1 cellular context compared by ENCODE assay signal in genomic region chr2:73176881-73177644, GRCh38.
TF ChIP-seq lines count a peak whose summit lies in the region.

No MANE protein-coding gene starts in this region.

TF ChIP-seq in HEK293, 187 proteins besides CTCF, POLR2A, EP300 and RAD21 (continued from another document and continues in another):
- TF ChIP-seq, protein P1, sequence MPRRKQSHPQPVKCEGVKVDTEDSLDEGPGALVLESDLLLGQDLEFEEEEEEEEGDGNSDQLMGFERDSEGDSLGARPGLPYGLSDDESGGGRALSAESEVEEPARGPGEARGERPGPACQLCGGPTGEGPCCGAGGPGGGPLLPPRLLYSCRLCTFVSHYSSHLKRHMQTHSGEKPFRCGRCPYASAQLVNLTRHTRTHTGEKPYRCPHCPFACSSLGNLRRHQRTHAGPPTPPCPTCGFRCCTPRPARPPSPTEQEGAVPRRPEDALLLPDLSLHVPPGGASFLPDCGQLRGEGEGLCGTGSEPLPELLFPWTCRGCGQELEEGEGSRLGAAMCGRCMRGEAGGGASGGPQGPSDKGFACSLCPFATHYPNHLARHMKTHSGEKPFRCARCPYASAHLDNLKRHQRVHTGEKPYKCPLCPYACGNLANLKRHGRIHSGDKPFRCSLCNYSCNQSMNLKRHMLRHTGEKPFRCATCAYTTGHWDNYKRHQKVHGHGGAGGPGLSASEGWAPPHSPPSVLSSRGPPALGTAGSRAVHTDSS (tag by site-specific recombination; IDR thresholded peaks at IDR 0.05), result no peak
- no peak for TF ChIP-seq ZNF416 (tag by site-specific recombination; IDR thresholded peaks at IDR 0.05)
- TF ChIP-seq PBX3 (CRISPR knock-in tag; IDR thresholded peaks at IDR 0.05), result peak; percentile 75
- peak; percentile 72 for TF ChIP-seq SP7 (tag by site-specific recombination; IDR thresholded peaks at IDR 0.05)
- TF ChIP-seq, protein P2, sequence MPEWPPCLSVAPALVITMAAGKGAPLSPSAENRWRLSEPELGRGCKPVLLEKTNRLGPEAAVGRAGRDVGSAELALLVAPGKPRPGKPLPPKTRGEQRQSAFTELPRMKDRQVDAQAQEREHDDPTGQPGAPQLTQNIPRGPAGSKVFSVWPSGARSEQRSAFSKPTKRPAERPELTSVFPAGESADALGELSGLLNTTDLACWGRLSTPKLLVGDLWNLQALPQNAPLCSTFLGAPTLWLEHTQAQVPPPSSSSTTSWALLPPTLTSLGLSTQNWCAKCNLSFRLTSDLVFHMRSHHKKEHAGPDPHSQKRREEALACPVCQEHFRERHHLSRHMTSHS (tag by site-specific recombination; IDR thresholded peaks at IDR 0.05), result no peak
- TF ChIP-seq ZNF704 (tag by site-specific recombination; IDR thresholded peaks at IDR 0.05), result no peak
- no peak for TF ChIP-seq ZNF112 (tag by site-specific recombination; IDR thresholded peaks at IDR 0.05)
- TF ChIP-seq OSR2 (tag by site-specific recombination; IDR thresholded peaks at IDR 0.05), result no peak
- no peak for TF ChIP-seq ZNF362 (tag by site-specific recombination; IDR thresholded peaks at IDR 0.05)
- TF ChIP-seq ZNF626 (tag by site-specific recombination; IDR thresholded peaks at IDR 0.05), result no peak
- no peak for TF ChIP-seq ZNF785 (tag by site-specific recombination; IDR thresholded peaks at IDR 0.05)
- TF ChIP-seq ZNF354C (tag by site-specific recombination; IDR thresholded peaks at IDR 0.05; ENCODE audit: borderline replicate concordance, low read depth), result no peak
- no peak for TF ChIP-seq ZNF555 (tag by site-specific recombination; conservative IDR thresholded peaks at IDR 0.05)
- no peak for TF ChIP-seq ZNF324 (tag by site-specific recombination; IDR thresholded peaks at IDR 0.05)
- TF ChIP-seq, protein P3, sequence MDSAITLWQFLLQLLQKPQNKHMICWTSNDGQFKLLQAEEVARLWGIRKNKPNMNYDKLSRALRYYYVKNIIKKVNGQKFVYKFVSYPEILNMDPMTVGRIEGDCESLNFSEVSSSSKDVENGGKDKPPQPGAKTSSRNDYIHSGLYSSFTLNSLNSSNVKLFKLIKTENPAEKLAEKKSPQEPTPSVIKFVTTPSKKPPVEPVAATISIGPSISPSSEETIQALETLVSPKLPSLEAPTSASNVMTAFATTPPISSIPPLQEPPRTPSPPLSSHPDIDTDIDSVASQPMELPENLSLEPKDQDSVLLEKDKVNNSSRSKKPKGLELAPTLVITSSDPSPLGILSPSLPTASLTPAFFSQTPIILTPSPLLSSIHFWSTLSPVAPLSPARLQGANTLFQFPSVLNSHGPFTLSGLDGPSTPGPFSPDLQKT (IDR thresholded peaks at IDR 0.05; ENCODE audit: borderline replicate concordance, low read depth, low read length), result no peak
- TF ChIP-seq, protein P4, sequence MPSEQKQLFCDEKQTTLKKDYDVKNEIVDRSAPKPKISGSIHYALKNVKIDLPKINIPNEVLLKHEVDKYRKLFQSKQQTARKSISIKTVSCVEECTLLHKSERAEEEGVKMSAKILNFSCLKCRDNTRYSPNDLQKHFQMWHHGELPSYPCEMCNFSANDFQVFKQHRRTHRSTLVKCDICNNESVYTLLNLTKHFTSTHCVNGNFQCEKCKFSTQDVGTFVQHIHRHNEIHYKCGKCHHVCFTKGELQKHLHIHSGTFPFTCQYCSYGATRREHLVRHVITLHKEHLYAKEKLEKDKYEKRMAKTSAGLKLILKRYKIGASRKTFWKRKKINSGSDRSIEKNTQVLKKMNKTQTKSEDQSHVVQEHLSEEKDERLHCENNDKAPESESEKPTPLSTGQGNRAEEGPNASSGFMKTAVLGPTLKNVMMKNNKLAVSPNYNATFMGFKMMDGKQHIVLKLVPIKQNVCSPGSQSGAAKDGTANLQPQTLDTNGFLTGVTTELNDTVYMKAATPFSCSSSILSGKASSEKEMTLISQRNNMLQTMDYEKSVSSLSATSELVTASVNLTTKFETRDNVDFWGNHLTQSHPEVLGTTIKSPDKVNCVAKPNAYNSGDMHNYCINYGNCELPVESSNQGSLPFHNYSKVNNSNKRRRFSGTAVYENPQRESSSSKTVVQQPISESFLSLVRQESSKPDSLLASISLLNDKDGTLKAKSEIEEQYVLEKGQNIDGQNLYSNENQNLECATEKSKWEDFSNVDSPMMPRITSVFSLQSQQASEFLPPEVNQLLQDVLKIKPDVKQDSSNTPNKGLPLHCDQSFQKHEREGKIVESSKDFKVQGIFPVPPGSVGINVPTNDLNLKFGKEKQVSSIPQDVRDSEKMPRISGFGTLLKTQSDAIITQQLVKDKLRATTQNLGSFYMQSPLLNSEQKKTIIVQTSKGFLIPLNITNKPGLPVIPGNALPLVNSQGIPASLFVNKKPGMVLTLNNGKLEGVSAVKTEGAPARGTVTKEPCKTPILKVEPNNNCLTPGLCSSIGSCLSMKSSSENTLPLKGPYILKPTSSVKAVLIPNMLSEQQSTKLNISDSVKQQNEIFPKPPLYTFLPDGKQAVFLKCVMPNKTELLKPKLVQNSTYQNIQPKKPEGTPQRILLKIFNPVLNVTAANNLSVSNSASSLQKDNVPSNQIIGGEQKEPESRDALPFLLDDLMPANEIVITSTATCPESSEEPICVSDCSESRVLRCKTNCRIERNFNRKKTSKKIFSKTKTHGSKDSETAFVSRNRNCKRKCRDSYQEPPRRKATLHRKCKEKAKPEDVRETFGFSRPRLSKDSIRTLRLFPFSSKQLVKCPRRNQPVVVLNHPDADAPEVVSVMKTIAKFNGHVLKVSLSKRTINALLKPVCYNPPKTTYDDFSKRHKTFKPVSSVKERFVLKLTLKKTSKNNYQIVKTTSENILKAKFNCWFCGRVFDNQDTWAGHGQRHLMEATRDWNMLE (tag by site-specific recombination; conservative IDR thresholded peaks at IDR 0.05; ENCODE audit: low read depth), result no peak
- TF ChIP-seq, protein P5, sequence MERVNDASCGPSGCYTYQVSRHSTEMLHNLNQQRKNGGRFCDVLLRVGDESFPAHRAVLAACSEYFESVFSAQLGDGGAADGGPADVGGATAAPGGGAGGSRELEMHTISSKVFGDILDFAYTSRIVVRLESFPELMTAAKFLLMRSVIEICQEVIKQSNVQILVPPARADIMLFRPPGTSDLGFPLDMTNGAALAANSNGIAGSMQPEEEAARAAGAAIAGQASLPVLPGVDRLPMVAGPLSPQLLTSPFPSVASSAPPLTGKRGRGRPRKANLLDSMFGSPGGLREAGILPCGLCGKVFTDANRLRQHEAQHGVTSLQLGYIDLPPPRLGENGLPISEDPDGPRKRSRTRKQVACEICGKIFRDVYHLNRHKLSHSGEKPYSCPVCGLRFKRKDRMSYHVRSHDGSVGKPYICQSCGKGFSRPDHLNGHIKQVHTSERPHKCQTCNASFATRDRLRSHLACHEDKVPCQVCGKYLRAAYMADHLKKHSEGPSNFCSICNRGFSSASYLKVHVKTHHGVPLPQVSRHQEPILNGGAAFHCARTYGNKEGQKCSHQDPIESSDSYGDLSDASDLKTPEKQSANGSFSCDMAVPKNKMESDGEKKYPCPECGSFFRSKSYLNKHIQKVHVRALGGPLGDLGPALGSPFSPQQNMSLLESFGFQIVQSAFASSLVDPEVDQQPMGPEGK (tag by site-specific recombination; IDR thresholded peaks at IDR 0.05), result peak; percentile 93
- peak; percentile 87 for TF ChIP-seq ZNF654 (tag by site-specific recombination; IDR thresholded peaks at IDR 0.05; ENCODE audit: low read depth)
- TF ChIP-seq ZNF549 (tag by site-specific recombination; IDR thresholded peaks at IDR 0.05), result no peak
- no peak for TF ChIP-seq ZNF274 (IDR thresholded peaks at IDR 0.05; ENCODE audit: low read length)
- TF ChIP-seq ZNF274 (tag by site-specific recombination; IDR thresholded peaks at IDR 0.05; ENCODE audit: borderline replicate concordance), result no peak
- TF ChIP-seq ZNF596 (tag by site-specific recombination; IDR thresholded peaks at IDR 0.05), result no peak
- peak; percentile 22; the same call in 1 of the 2 replicates for TF ChIP-seq INSM2 (tag by site-specific recombination; IDR thresholded peaks at IDR 0.05)
- TF ChIP-seq SP2 (tag by site-specific recombination; IDR thresholded peaks at IDR 0.05), result peak; percentile 66
- peak; percentile 51; the same call in 1 of the 2 replicates for TF ChIP-seq GLIS1 (tag by site-specific recombination; IDR thresholded peaks at IDR 0.05)
- TF ChIP-seq ZNF146 (tag by site-specific recombination; IDR thresholded peaks at IDR 0.05), result no peak
- no peak for TF ChIP-seq ZNF23 (tag by site-specific recombination; IDR thresholded peaks at IDR 0.05; ENCODE audit: borderline replicate concordance)
- TF ChIP-seq SCRT1 (tag by site-specific recombination; IDR thresholded peaks at IDR 0.05; ENCODE audit: borderline replicate concordance), result no peak
- TF ChIP-seq ZNF138 (tag by site-specific recombination; IDR thresholded peaks at IDR 0.05; ENCODE audit: borderline replicate concordance), result no peak
- peak; percentile 47; the same call in 1 of the 2 replicates for TF ChIP-seq WT1 (tag by site-specific recombination; IDR thresholded peaks at IDR 0.05)
- TF ChIP-seq ZFP69B (tag by site-specific recombination; IDR thresholded peaks at IDR 0.05), result 0 out of 2 replicates have a peak, but pooled peaks have one; percentile 34
- TF ChIP-seq ZNF302 (tag by site-specific recombination; IDR thresholded peaks at IDR 0.05; ENCODE audit: low read depth), result no peak
- TF ChIP-seq, protein P6, sequence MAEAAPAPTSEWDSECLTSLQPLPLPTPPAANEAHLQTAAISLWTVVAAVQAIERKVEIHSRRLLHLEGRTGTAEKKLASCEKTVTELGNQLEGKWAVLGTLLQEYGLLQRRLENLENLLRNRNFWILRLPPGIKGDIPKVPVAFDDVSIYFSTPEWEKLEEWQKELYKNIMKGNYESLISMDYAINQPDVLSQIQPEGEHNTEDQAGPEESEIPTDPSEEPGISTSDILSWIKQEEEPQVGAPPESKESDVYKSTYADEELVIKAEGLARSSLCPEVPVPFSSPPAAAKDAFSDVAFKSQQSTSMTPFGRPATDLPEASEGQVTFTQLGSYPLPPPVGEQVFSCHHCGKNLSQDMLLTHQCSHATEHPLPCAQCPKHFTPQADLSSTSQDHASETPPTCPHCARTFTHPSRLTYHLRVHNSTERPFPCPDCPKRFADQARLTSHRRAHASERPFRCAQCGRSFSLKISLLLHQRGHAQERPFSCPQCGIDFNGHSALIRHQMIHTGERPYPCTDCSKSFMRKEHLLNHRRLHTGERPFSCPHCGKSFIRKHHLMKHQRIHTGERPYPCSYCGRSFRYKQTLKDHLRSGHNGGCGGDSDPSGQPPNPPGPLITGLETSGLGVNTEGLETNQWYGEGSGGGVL (tag by site-specific recombination; IDR thresholded peaks at IDR 0.05), result no peak
- no peak for TF ChIP-seq ZNF707 (tag by site-specific recombination; IDR thresholded peaks at IDR 0.05)
- no peak for TF ChIP-seq ZNF529 (tag by site-specific recombination; IDR thresholded peaks at IDR 0.05; ENCODE audit: insufficient replicate concordance)
- TF ChIP-seq ZNF510 (tag by site-specific recombination; IDR thresholded peaks at IDR 0.05; ENCODE audit: insufficient replicate concordance), result no peak
- TF ChIP-seq ZBTB48 (tag by site-specific recombination; IDR thresholded peaks at IDR 0.05), result peak; percentile 91
- TF ChIP-seq ZNF561 (tag by site-specific recombination; IDR thresholded peaks at IDR 0.05; ENCODE audit: borderline replicate concordance), result 0 out of 2 replicates have a peak, but pooled peaks have one; percentile 49
- TF ChIP-seq MZF1 (tag by site-specific recombination; IDR thresholded peaks at IDR 0.05; ENCODE audit: borderline replicate concordance), result peak; percentile 58; the same call in 1 of the 2 replicates
- no peak for TF ChIP-seq SCRT2 (tag by site-specific recombination; IDR thresholded peaks at IDR 0.05)
- no peak for TF ChIP-seq ZNF747 (tag by site-specific recombination; IDR thresholded peaks at IDR 0.05)
- 0 out of 2 replicates have a peak, but pooled peaks have one; percentile 78 for TF ChIP-seq ZBTB7A (tag by site-specific recombination; IDR thresholded peaks at IDR 0.05; ENCODE audit: low read depth)
- no peak for TF ChIP-seq ZNF530 (tag by site-specific recombination; IDR thresholded peaks at IDR 0.05; ENCODE audit: low read depth)
- peak; percentile 74; the same call in 1 of the 2 replicates for TF ChIP-seq ZNF76 (tag by site-specific recombination; IDR thresholded peaks at IDR 0.05; ENCODE audit: borderline replicate concordance, low read depth)
